31 cellular contexts compared by ENCODE assay signal in genomic region chr3:60967141-60967540, GRCh38.
"Had no signal": no experiment of that assay in that cellular context is flagged by ENCODE, and none has a peak within 500 bp of the region (broad histone marks: within the 10 kb centered on the region; RNA-seq: fewer than 3 reads in every experiment).

No MANE protein-coding gene starts in this region.

- H3K9me3 ChIP-seq: esophagus muscularis mucosa, gastrocnemius medialis had no signal

- DNase-seq: activated CD4-positive, alpha-beta memory T cell treated with anti-CD3 and anti-CD28 coated beads, Interleukin-2, amount 10 ng/mL, durations not matched to agents 7 days and 5 days; activated CD4-positive, alpha-beta T cell treated with anti-CD3 and anti-CD28 coated beads for 1 hour; activated CD4-positive, alpha-beta T cell treated with anti-CD3 and anti-CD28 coated beads for 4 hours; activated CD4-positive, alpha-beta T cell treated with anti-CD3 and anti-CD28 coated beads, Interleukin-2, amount 10 ng/mL, durations not matched to agents 7 days and 5 days; activated CD4-positive, alpha-beta T cell treated with anti-CD3 and anti-CD28 coated beads, Interleukin-2, amount 50 U/mL, for 4 hours; activated CD4-positive, CD25-positive, alpha-beta regulatory T cell; activated CD8-positive, alpha-beta memory T cell treated with anti-CD3 and anti-CD28 coated beads, Interleukin-2, amount 50 U/mL, for 48 hours; activated gamma-delta T cell; activated naive CD4-positive, alpha-beta T cell; activated naive CD4-positive, alpha-beta T cell treated with anti-CD3 and anti-CD28 coated beads, Interleukin-2, amount 10 ng/mL, durations not matched to agents 7 days and 5 days; activated naive CD8-positive, alpha-beta T cell treated with anti-CD3 and anti-CD28 coated beads, Interleukin-2, amount 10 ng/mL, durations not matched to agents 7 days and 5 days; activated T-cell treated with anti-CD3 and anti-CD28 coated beads for 4 hours; activated T-cell treated with anti-CD3 and anti-CD28 coated beads, Interleukin-2, amount 50 U/mL, for 24 hours; activated T-cell treated with anti-CD3 and anti-CD28 coated beads, Interleukin-2, amount 50 U/mL, for 72 hours; cortex of kidney; dermis blood vessel endothelial cell; effector CD4-positive, alpha-beta T cell; effector memory CD8-positive, alpha-beta T cell; gastrocnemius medialis; glutamatergic neuron; heart left ventricle; T-helper 1 cell; T-helper 17 cell; T1000; WERI-Rb-1 had no signal

- H3K4me1 ChIP-seq: ascending aorta, breast epithelium, esophagus muscularis mucosa, foreskin keratinocyte, gastrocnemius medialis, heart left ventricle had no signal

- H3K27ac ChIP-seq: ascending aorta, breast epithelium, esophagus muscularis mucosa, foreskin keratinocyte, gastrocnemius medialis, heart left ventricle, WERI-Rb-1 had no signal

- H3K36me3 ChIP-seq: ascending aorta, breast epithelium, esophagus muscularis mucosa, gastrocnemius medialis, heart left ventricle, WERI-Rb-1 had no signal

- FAIRE-seq: colon had no signal

- ATAC-seq: activated naive CD4-positive, alpha-beta T cell treated with anti-CD3 and anti-CD28 coated beads, Interleukin-2, amount 50 U/mL, for 72 hours; activated T-cell treated with anti-CD3 and anti-CD28 coated beads, Interleukin-2, amount 50 U/mL, for 72 hours; effector memory CD8-positive, alpha-beta T cell; foreskin keratinocyte; gastrocnemius medialis; heart left ventricle; T-helper 17 cell had no signal

- H3K4me3 ChIP-seq: ascending aorta, breast epithelium, esophagus muscularis mucosa, gastrocnemius medialis, heart left ventricle had no signal

- H3K27me3 ChIP-seq: ascending aorta, breast epithelium, esophagus muscularis mucosa, foreskin keratinocyte, gastrocnemius medialis, heart left ventricle had no signal
